8 cellular contexts compared by ENCODE assay signal in the genomic region with DNA sequence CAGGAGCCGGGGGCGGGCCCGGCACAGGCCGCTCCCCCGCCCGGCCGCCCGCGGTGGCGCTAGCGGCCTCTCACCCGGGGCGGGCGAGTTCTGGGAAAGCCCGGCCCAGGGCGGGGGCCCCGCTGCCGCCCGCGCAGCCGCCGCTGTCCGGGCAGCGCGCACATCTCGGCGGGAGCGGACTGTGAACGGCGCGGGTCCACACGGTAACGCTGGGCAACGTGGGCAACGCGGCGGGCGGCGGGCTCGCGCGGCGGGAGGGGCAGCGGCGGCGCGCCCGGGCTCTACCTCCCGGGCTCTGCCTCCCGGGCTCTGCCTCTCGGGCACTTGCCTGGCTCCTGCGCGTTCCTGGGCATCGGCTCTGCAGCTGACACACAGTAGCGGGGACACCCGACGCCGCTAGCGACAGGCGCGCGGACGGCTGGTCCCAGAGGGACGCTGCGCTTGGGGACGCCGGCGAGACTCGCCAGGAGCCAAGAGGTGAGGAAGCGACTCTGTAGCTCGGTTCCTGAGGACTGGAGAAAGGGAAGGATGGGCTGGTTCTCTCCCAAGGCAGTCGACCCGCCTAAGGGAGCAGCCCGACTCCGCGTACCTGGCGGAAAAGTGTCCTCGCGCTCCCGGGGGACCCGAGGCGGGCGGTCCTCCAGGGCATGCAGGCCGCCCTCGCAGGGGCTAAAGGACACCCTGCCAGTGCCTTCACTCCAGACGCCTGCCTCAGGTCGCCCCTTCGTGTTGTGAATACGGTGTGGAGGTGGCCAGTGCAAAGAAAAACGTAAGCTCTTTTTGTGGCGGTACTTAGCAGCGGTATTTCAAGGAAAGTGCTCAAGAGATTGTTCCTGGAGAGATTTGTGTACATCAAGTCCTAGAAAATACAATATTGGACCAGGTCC. TPM values are rescaled to one million over a fixed set of nuclear protein-coding genes. Genes with fewer than 3 reads are reported as not detected.
DNase-seq lines count a peak whose midpoint lies in the region; ATAC-seq and TF ChIP-seq lines count a peak whose summit lies in the region.

Gene PLCE1 (plus strand): TSS at position 150 of the 887 bp plus-strand sequence. CDS start 37,116 bp downstream, outside the sequence.

- H3K9me3 ChIP-seq in MG63: no peaks in the 10 kb centered on the region
- no peaks in the 10 kb centered on the region for H3K9me3 ChIP-seq in left ventricle myocardium inferior (replicated peaks)
- H3K9me3 ChIP-seq in trophoblast cell (ENCODE audit: insufficient read depth, low read depth, low read length): no peaks in the 10 kb centered on the region

- H3K4me3 ChIP-seq in MG63: peak within 1 kb of the TSS; percentile 66
- peak within 1 kb of the TSS; percentile 76 for H3K4me3 ChIP-seq in left ventricle myocardium inferior
- H3K4me3 ChIP-seq in trophoblast cell (ENCODE audit: low read depth, low read length): peak within 1 kb of the TSS; percentile 78

- no peak within 1 kb of the TSS for H4K91ac ChIP-seq in trophoblast cell (ENCODE audit: low read depth, low read length)

- H3K27me3 ChIP-seq in MG63 (no peaks in the 10 kb centered on the region), left ventricle myocardium inferior (ENCODE audit: low read depth) (peaks cover 33% of the 10 kb centered on the region), trophoblast cell (ENCODE audit: insufficient read depth, low read length) (peaks cover 15% of the 10 kb centered on the region)

- no peak within 1 kb of the TSS for H2AK5ac ChIP-seq in trophoblast cell (ENCODE audit: low read length)

- H2AFZ ChIP-seq in trophoblast cell (ENCODE audit: insufficient read depth, low read length, poor library complexity): peak within 1 kb of the TSS; percentile 95

- no peak within 1 kb of the TSS for H3K14ac ChIP-seq in trophoblast cell (ENCODE audit: low read length)

- no peak within 1 kb of the TSS for H3K4ac ChIP-seq in trophoblast cell (ENCODE audit: low read depth, low read length)

- intact Hi-C loops in left ventricle myocardium inferior (cut with micrococcal nuclease): no loop called here

- H3K23ac ChIP-seq in trophoblast cell (ENCODE audit: low read length): no peak within 1 kb of the TSS

- no peaks in the 10 kb centered on the region for H3K79me1 ChIP-seq in trophoblast cell (ENCODE audit: low read length)

- no peak within 1 kb of the TSS for H2BK5ac ChIP-seq in trophoblast cell (ENCODE audit: low read depth, low read length, poor library complexity)

- H3K9me3 Mint-ChIP-seq in activated naive CD4-positive, alpha-beta T cell treated with anti-CD3 and anti-CD28 coated beads, Interleukin-2, amount 50 U/mL, for 72 hours: no peaks in the 10 kb centered on the region

- H2BK120ac ChIP-seq in trophoblast cell (ENCODE audit: insufficient read depth, low read length, poor library complexity): peak within 1 kb of the TSS; percentile 68

- H3K9ac ChIP-seq in trophoblast cell (ENCODE audit: low read length): no peak within 1 kb of the TSS

- WGBS in trophoblast cell (ENCODE audit: extremely low coverage, insufficient coverage, insufficient read length): no CpG with 5 or more reads among the region's 92 CpGs

- H3K4me2 ChIP-seq in trophoblast cell (ENCODE audit: low read length): peak within 1 kb of the TSS; percentile 99

- peaks cover 7 to 15% of the 10 kb centered on the region in 2 donors for H3K36me3 Mint-ChIP-seq in activated naive CD4-positive, alpha-beta T cell treated with anti-CD3 and anti-CD28 coated beads, Interleukin-2, amount 50 U/mL, for 72 hours

- H3K18ac ChIP-seq in trophoblast cell (ENCODE audit: low read length): peak within 1 kb of the TSS; percentile 71

- H3K79me2 ChIP-seq in trophoblast cell (ENCODE audit: control insufficient read depth, insufficient read depth, low read length, poor library complexity): no peaks in the 10 kb centered on the region

- DNase-seq in ACHN (peak; percentile 75), GM13977 (ENCODE audit: low spot score) (peak; percentile 71), MG63 (peak; percentile 70), left ventricle myocardium inferior (peak; percentile 38), trophoblast cell (peak; percentile 21 to 68)
- DNase-seq in activated naive CD4-positive, alpha-beta T cell treated with anti-CD3 and anti-CD28 coated beads, Interleukin-2, amount 50 U/mL, for 72 hours (ENCODE audit: low spot score in 2 of 2): peak in 1 of 2 donors; percentile 16
- DNase-seq in effector CD8-positive, alpha-beta T cell (lab: John Stamatoyannopoulos, UW): no peak

- H3K27ac ChIP-seq in left ventricle myocardium inferior (replicated peaks): peak within 1 kb of the TSS; percentile 77
- H3K27ac ChIP-seq in trophoblast cell (ENCODE audit: low read depth, low read length): no peak within 1 kb of the TSS

- H3K36me3 ChIP-seq in MG63 (no peaks in the 10 kb centered on the region), left ventricle myocardium inferior (no peaks in the 10 kb centered on the region), trophoblast cell (ENCODE audit: control insufficient read depth in 1 of 2, insufficient read depth in 2 of 2, low read length in 2 of 2) (no peaks in the 10 kb centered on the region)

- H4K8ac ChIP-seq in trophoblast cell (ENCODE audit: low read depth, low read length): peak within 1 kb of the TSS; percentile 61

- peak; percentile 44 to 85 for ATAC-seq in activated naive CD4-positive, alpha-beta T cell treated with anti-CD3 and anti-CD28 coated beads, Interleukin-2, amount 50 U/mL, for 72 hours
- ATAC-seq in HG02642 (IDR thresholded peaks at IDR 0.05; ENCODE audit: poor library complexity, unreplicated experiment): no peak

- H3K27ac Mint-ChIP-seq in activated naive CD4-positive, alpha-beta T cell treated with anti-CD3 and anti-CD28 coated beads, Interleukin-2, amount 50 U/mL, for 72 hours: no peak within 1 kb of the TSS

- in situ Hi-C loops in ACHN (cut with HindIII; ENCODE audit: low pct_ligation_motif_present, low pct_unique_long_range_greater_than_20kb, low sequenced_read_pairs) (no loop called here), GM13977 (cut with MboI; ENCODE audit: low pct_unique_long_range_greater_than_20kb, low sequenced_read_pairs, unreplicated experiment) (no loop called here)

- H3K4me1 ChIP-seq in left ventricle myocardium inferior (peaks cover 41% of the 10 kb centered on the region), trophoblast cell (ENCODE audit: control insufficient read depth in 1 of 2, insufficient read depth in 2 of 2, low read length in 2 of 2) (peaks cover 8 to 10% of the 10 kb centered on the region in 2 experiments)

- peak within 1 kb of the TSS; percentile 74 for H4K12ac ChIP-seq in trophoblast cell (ENCODE audit: low read depth, low read length)

- no peak for TF ChIP-seq CTCF in GM13977 (IDR thresholded peaks at IDR 0.05; ENCODE audit: extremely low read depth, insufficient read depth, missing control alignments)
- no peak for TF ChIP-seq CTCF in left ventricle myocardium inferior (IDR thresholded peaks at IDR 0.05; ENCODE audit: borderline replicate concordance)

- H2BK12ac ChIP-seq in trophoblast cell (ENCODE audit: low read length): peak within 1 kb of the TSS; percentile 36

RNA-seq across cellular contexts. Expression of gene PLCE1, which starts in this region (rescaled TPM):
- total RNA-seq in MG63 (2014; rRNA removed; shearing (Covaris generic); ENCODE audit: low replicate concordance): 1.5 and 3.9 TPM in 2 replicates
- under 1 TPM; 0.04 to 0.07 TPM for total RNA-seq in activated naive CD4-positive, alpha-beta T cell treated with anti-CD3 and anti-CD28 coated beads, Interleukin-2, amount 50 U/mL, for 72 hours
- 11.2 TPM for total RNA-seq in left ventricle myocardium inferior
- polyA plus RNA-seq in trophoblast cell (2013): 0.43 and 0.47 TPM in 2 replicates

Comparison
In these comparisons a context has a peak if more than half of its experiments do, and no peak if none do; other contexts are left out.
1. Peak in ATAC-seq in activated naive CD4-positive, alpha-beta T cell treated with anti-CD3 and anti-CD28 coated beads, Interleukin-2, amount 50 U/mL, for 72 hours; RNA of the gene not detected or under 1 TPM.